13 cellular contexts compared by ENCODE assay signal in genomic region chr6:17280138-17280537, GRCh38. TPM values are rescaled to one million over a fixed set of nuclear protein-coding genes. Genes with fewer than 3 reads are reported as not detected.
DNase-seq lines count a peak whose midpoint lies in the region; TF ChIP-seq lines count a peak whose summit lies in the region.
"Had no signal": no experiment of that assay in that cellular context is flagged by ENCODE, and none has a peak within 500 bp of the region (broad histone marks: within the 10 kb centered on the region; RNA-seq: fewer than 3 reads in every experiment).

No MANE protein-coding gene starts in this region.

- H3K23ac ChIP-seq in trophoblast cell (ENCODE audit: low read length): no peak overlapping the region

- H3K4me1 ChIP-seq in right atrium auricular region (peaks cover 0 to 4% of the 10 kb centered on the region in 2 donors), trophoblast cell (ENCODE audit: control insufficient read depth in 1 of 2, insufficient read depth in 2 of 2, low read length in 2 of 2) (peaks cover 6% of the 10 kb centered on the region in 2 experiments)

- H2AK5ac ChIP-seq in trophoblast cell (ENCODE audit: low read length): no peak overlapping the region

- H2BK120ac ChIP-seq in trophoblast cell (ENCODE audit: insufficient read depth, low read length, poor library complexity): no peak overlapping the region

- H4K91ac ChIP-seq in trophoblast cell (ENCODE audit: low read depth, low read length): no peak overlapping the region

- POLR2A ChIA-PET in BJ (lab: Charles Lee): no interaction called here

- H3K4me3 ChIP-seq in BJ (ENCODE audit: low read depth, low read length) (peak overlapping the region; percentile 84; the same call in 1 of the 2 replicates), WI38 (ENCODE audit: low read depth, low read length) (peak overlapping the region; percentile 88), right atrium auricular region (peak overlapping the region; percentile 84 to 85), trophoblast cell (ENCODE audit: low read depth, low read length) (no peak overlapping the region)

- H2BK12ac ChIP-seq in trophoblast cell (ENCODE audit: low read length): peak overlapping the region; percentile 71

- H3K79me1 ChIP-seq in trophoblast cell (ENCODE audit: low read length): peaks cover 4% of the 10 kb centered on the region

- H3K36me3 ChIP-seq in BJ (ENCODE audit: control insufficient read depth, insufficient read depth, low read length) (no peaks in the 10 kb centered on the region), right atrium auricular region (peaks cover 17% of the 10 kb centered on the region), trophoblast cell (ENCODE audit: control insufficient read depth in 1 of 2, insufficient read depth in 2 of 2, low read length in 2 of 2) (no peaks in the 10 kb centered on the region)

- CTCF ChIA-PET in BJ (lab: Yijun Ruan, JAX): interaction anchor here (0.9 to 1.5 kb wide), 4 partner anchors 9 to 304 kb away, joined by 3 to 5 read pairs (median 4); no protein-coding TSS in a partner anchor

- no peaks in the 10 kb centered on the region for H3K79me2 ChIP-seq in trophoblast cell (ENCODE audit: control insufficient read depth, insufficient read depth, low read length, poor library complexity)

- no CpG with 5 or more reads among the region's 11 CpGs for WGBS in trophoblast cell (ENCODE audit: extremely low coverage, insufficient coverage, insufficient read length)

- H3K14ac ChIP-seq in trophoblast cell (ENCODE audit: low read length): peak overlapping the region; percentile 21

- H3K9me3 ChIP-seq in right atrium auricular region (no peaks in the 10 kb centered on the region), trophoblast cell (ENCODE audit: insufficient read depth, low read depth, low read length) (peaks cover 4% of the 10 kb centered on the region)

- H3K18ac ChIP-seq in trophoblast cell (ENCODE audit: low read length): no peak overlapping the region

- H3K4me2 ChIP-seq in trophoblast cell (ENCODE audit: low read length): peak overlapping the region; percentile 97

- TF ChIP-seq CTCF in BJ (IDR thresholded peaks at IDR 0.05; ENCODE audit: insufficient read depth, low read depth, low read length) (no peak), WI38 (IDR thresholded peaks at IDR 0.05; ENCODE audit: low read depth, low read length) (no peak), right atrium auricular region (IDR thresholded peaks at IDR 0.05) (no peak)

- DNase-seq in BJ (ENCODE audit: low read depth) (no peak), right atrium auricular region (ENCODE audit: low spot score) (no peak), trophoblast cell (no peak), NCI-H446 (lab: John Stamatoyannopoulos, UW) (no peak), D341Med (ENCODE audit: low spot score) (no peak), posterior vena cava (ENCODE audit: low spot score) (no peak)
- no peak for DNase-seq in activated CD8-positive, alpha-beta memory T cell treated with anti-CD3 and anti-CD28 coated beads, Interleukin-2, amount 50 U/mL, for 4 hours
- DNase-seq: activated CD4-positive, alpha-beta T cell treated with anti-CD3 and anti-CD28 coated beads, Interleukin-2, amount 50 U/mL, for 1 hour; CD4-positive, CD25-positive, alpha-beta regulatory T cell; NCI-H2171; SIG-M5 had no signal

- H4K12ac ChIP-seq in trophoblast cell (ENCODE audit: low read depth, low read length): no peak overlapping the region

- H3K27ac ChIP-seq in right atrium auricular region (peak overlapping the region; percentile 96 to 97), trophoblast cell (ENCODE audit: low read depth, low read length) (no peak overlapping the region)

- no peak overlapping the region for H2BK5ac ChIP-seq in trophoblast cell (ENCODE audit: low read depth, low read length, poor library complexity)

- H2AFZ ChIP-seq in trophoblast cell (ENCODE audit: insufficient read depth, low read length, poor library complexity): peak overlapping the region; percentile 93

- H3K9ac ChIP-seq in trophoblast cell (ENCODE audit: low read length): no peak overlapping the region

- intact Hi-C loops in posterior vena cava (cut with DNase I): loop anchor here in 1 of 2 donors (5.0 to 10.0 kb wide), 3 partner anchors 115 to 302 kb away; no protein-coding TSS in a partner anchor

- H3K27me3 ChIP-seq in BJ (ENCODE audit: control insufficient read depth, insufficient read depth, low read length): no peaks in the 10 kb centered on the region
- no peaks in the 10 kb centered on the region for H3K27me3 ChIP-seq in right atrium auricular region
- H3K27me3 ChIP-seq in trophoblast cell (ENCODE audit: insufficient read depth, low read length): peaks cover 19% of the 10 kb centered on the region

- no peak overlapping the region for H3K4ac ChIP-seq in trophoblast cell (ENCODE audit: low read depth, low read length)

- H4K8ac ChIP-seq in trophoblast cell (ENCODE audit: low read depth, low read length): no peak overlapping the region

RNA-seq across cellular contexts. Expression of gene RBM24, which starts 1.0 kb away (rescaled TPM):
- polyA plus RNA-seq in BJ (2011; rRNA removed): 14.7 and 19.9 TPM in 2 replicates
- polyA minus RNA-seq in BJ (2011; rRNA and poly(A)+ RNA removed): 27.7 and 39.2 TPM in 2 replicates
- total RNA-seq in right atrium auricular region (100 to 1,000 TPM; 133 to 194 TPM), posterior vena cava (10 to 100 TPM; 15.7 to 23.6 TPM)
- polyA plus RNA-seq in trophoblast cell (2013): 6.4 and 7.7 TPM in 2 replicates
- total RNA-seq: CD4-positive, CD25-positive, alpha-beta regulatory T cell had no signal
- polyA plus RNA-seq: CD4-positive, CD25-positive, alpha-beta regulatory T cell; IgD-negative memory B cell had no signal

Comparison
In these comparisons a context has a peak if more than half of its experiments do, and no peak if none do; other contexts are left out.
1. RNA of gene RBM24, which starts 1.0 kb away (total RNA-seq): 133 to 194 TPM in right atrium auricular region; 15.7 to 23.6 TPM in posterior vena cava; every median in the first group is over 4 times any median in the second.